ENCODE assay signal across 18 cellular contexts in the genomic region with DNA sequence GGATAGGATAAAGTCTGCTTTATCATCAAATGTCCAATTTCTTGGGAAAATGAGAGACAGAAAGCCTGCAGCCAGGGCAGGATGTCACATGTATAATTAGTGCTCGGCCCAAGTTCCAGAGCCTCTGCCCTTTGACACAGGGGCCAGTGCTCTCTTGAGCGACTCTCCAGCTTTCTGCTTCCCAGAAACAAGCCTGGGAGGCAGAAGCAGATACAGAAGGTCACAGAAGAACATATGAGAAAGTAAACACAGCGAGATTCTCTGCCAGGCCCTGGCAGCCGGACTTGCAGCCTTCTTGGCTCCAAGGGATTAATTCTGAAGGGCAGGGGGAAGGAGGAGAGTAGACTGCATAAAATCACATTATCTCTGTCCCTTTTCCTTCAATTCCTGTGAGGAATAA.
DNase-seq lines count a peak whose midpoint lies in the region; ATAC-seq and TF ChIP-seq lines count a peak whose summit lies in the region.
"Had no signal": no experiment of that assay in that cellular context is flagged by ENCODE, and none has a peak within 500 bp of the region (broad histone marks: within the 10 kb centered on the region; RNA-seq: fewer than 3 reads in every experiment).

No MANE protein-coding gene starts in this region.

- TF ChIP-seq CTCF in VCaP (conservative IDR thresholded peaks at IDR 0.05) (no peak), heart right ventricle (IDR thresholded peaks at IDR 0.05) (no peak), neural progenitor cell (IDR thresholded peaks at IDR 0.05) (no peak), uterus (IDR thresholded peaks at IDR 0.05) (no peak)

- H3K4me1 Mint-ChIP-seq in neural progenitor cell = peaks cover 30% of the 10 kb centered on the region
- no peaks in the 10 kb centered on the region for H3K4me1 Mint-ChIP-seq in stimulated activated naive CD8-positive, alpha-beta T cell treated with anti-CD3 and anti-CD28 coated beads, Interleukin-15, amount 100 ng/mL, for 72 hours
- H3K4me1 Mint-ChIP-seq: activated B cell treated with CpG ODN at 0.5 μM for 24 hours; activated naive CD4-positive, alpha-beta T cell treated with anti-CD3 and anti-CD28 coated beads, Interleukin-2, amount 50 U/mL, for 24 hours; central memory CD8-positive, alpha-beta T cell had no signal

- H3K79me2 ChIP-seq in neural progenitor cell (ENCODE audit: low read depth) = no peaks in the 10 kb centered on the region
- H3K79me2 ChIP-seq: parathyroid adenoma had no signal

- no peaks in the 10 kb centered on the region for H3K27me3 ChIP-seq in heart right ventricle
- no peaks in the 10 kb centered on the region for H3K27me3 ChIP-seq in neural progenitor cell
- H3K27me3 ChIP-seq in uterus = no peaks in the 10 kb centered on the region

- no peaks in the 10 kb centered on the region for H3K36me3 ChIP-seq in heart right ventricle
- no peaks in the 10 kb centered on the region for H3K36me3 ChIP-seq in neural progenitor cell
- H3K36me3 ChIP-seq in uterus = no peaks in the 10 kb centered on the region

- no peak overlapping the region for H3K4me2 ChIP-seq in neural progenitor cell
- H3K4me2 ChIP-seq: GM23338 had no signal

- H3K9ac ChIP-seq in neural progenitor cell = no peak overlapping the region
- H3K9ac ChIP-seq: parathyroid adenoma had no signal

- intact Hi-C loops in heart right ventricle (cut with DNase I) = loop anchor here in 1 of 10 donors (10.0 kb wide), 2 partner anchors 110 to 240 kb away; no protein-coding TSS in a partner anchor
- intact Hi-C loops in uterus (cut with DNase I; ENCODE audit: low total_unique reads) = no loop called here

- H3F3A ChIP-seq in neural progenitor cell (ENCODE audit: low read depth) = no peaks in the 10 kb centered on the region

- H3K9me3 Mint-ChIP-seq in neural progenitor cell = no peaks in the 10 kb centered on the region
- no peaks in the 10 kb centered on the region for H3K9me3 Mint-ChIP-seq in stimulated activated naive CD8-positive, alpha-beta T cell treated with anti-CD3 and anti-CD28 coated beads, Interleukin-15, amount 100 ng/mL, for 72 hours
- H3K9me3 Mint-ChIP-seq: activated B cell treated with CpG ODN at 0.5 μM for 24 hours; activated naive CD4-positive, alpha-beta T cell treated with anti-CD3 and anti-CD28 coated beads, Interleukin-2, amount 50 U/mL, for 24 hours; GM23338 had no signal

- H4K20me1 ChIP-seq in neural progenitor cell (ENCODE audit: low read depth) = no peaks in the 10 kb centered on the region

- no peak for TF ChIP-seq POLR2A in uterus (IDR thresholded peaks at IDR 0.05)

- H3K27ac ChIP-seq in VCaP (peak overlapping the region; percentile 64), heart right ventricle (peak overlapping the region; percentile 25 to 80 (median 50)), neural progenitor cell (no peak overlapping the region), uterus (no peak overlapping the region)
- H3K27ac ChIP-seq: parathyroid adenoma had no signal

- H3K27ac Mint-ChIP-seq in neural progenitor cell = peak overlapping the region; percentile 62
- no peak overlapping the region for H3K27ac Mint-ChIP-seq in stimulated activated naive CD8-positive, alpha-beta T cell treated with anti-CD3 and anti-CD28 coated beads, Interleukin-15, amount 100 ng/mL, for 72 hours
- H3K27ac Mint-ChIP-seq: activated B cell treated with CpG ODN at 0.5 μM for 24 hours; activated naive CD4-positive, alpha-beta T cell treated with anti-CD3 and anti-CD28 coated beads, Interleukin-2, amount 50 U/mL, for 24 hours; GM23338 had no signal

- H3K4me1 ChIP-seq in heart right ventricle (peaks cover 8 to 70% (median 47%) of the 10 kb centered on the region in 9 donors), neural progenitor cell (no peaks in the 10 kb centered on the region), uterus (peaks cover 12 to 15% of the 10 kb centered on the region in 2 donors)
- H3K4me1 ChIP-seq: parathyroid adenoma had no signal

- 4 to 12% methylated on average over 4 of the region's 4 CpGs for WGBS in heart right ventricle, 2 donors

- peak; percentile 52 to 87 (median 85) for ATAC-seq in heart right ventricle
- no peak for ATAC-seq in stimulated activated naive CD8-positive, alpha-beta T cell treated with anti-CD3 and anti-CD28 coated beads, Interleukin-15, amount 100 ng/mL, for 72 hours
- ATAC-seq: GM23338 had no signal

- H2AFZ ChIP-seq in neural progenitor cell (replicated peaks) = no peak overlapping the region
- H2AFZ ChIP-seq: GM23338, parathyroid adenoma had no signal

- H3K27me3 Mint-ChIP-seq in neural progenitor cell (ENCODE audit: insufficient read depth, low read depth) = peaks cover 4% of the 10 kb centered on the region
- H3K27me3 Mint-ChIP-seq in stimulated activated naive CD8-positive, alpha-beta T cell treated with anti-CD3 and anti-CD28 coated beads, Interleukin-15, amount 100 ng/mL, for 72 hours = no peaks in the 10 kb centered on the region
- H3K27me3 Mint-ChIP-seq: activated B cell treated with CpG ODN at 0.5 μM for 24 hours; activated naive CD4-positive, alpha-beta T cell treated with anti-CD3 and anti-CD28 coated beads, Interleukin-2, amount 50 U/mL, for 24 hours; central memory CD8-positive, alpha-beta T cell had no signal

- H3K36me3 Mint-ChIP-seq in neural progenitor cell = no peaks in the 10 kb centered on the region
- H3K36me3 Mint-ChIP-seq: activated naive CD4-positive, alpha-beta T cell treated with anti-CD3 and anti-CD28 coated beads, Interleukin-2, amount 50 U/mL, for 24 hours had no signal

- peak; percentile 60 to 63 for DNase-seq in heart right ventricle
- DNase-seq in neural progenitor cell (ENCODE audit: low spot score) = no peak
- peak; percentile 27 to 39 for DNase-seq in uterus
- DNase-seq in NCI-H2029 treated with DMSO at 0.1 percent for 48 hours (lab: John Stamatoyannopoulos, UW) = no peak
- DNase-seq in SW480 (ENCODE audit: low spot score) = no peak
- DNase-seq in stimulated activated naive CD8-positive, alpha-beta T cell treated with anti-CD3 and anti-CD28 coated beads, Interleukin-15, amount 100 ng/mL, for 72 hours = no peak
- DNase-seq: activated B cell treated with CpG ODN at 0.5 μM for 24 hours; COR-L47; mesendoderm; NCI-H1105; NCI-H446; OCI-M1; stimulated activated CD4-positive, alpha-beta T cell treated with anti-CD3 and anti-CD28 coated beads, Interleukin-4, amount 100 ng/mL, for 1 hour had no signal

- H3K9me3 ChIP-seq in heart right ventricle = no peaks in the 10 kb centered on the region
- no peaks in the 10 kb centered on the region for H3K9me3 ChIP-seq in neural progenitor cell (ENCODE audit: low read depth)
- no peaks in the 10 kb centered on the region for H3K9me3 ChIP-seq in uterus

- H3K4me3 ChIP-seq in heart right ventricle (no peak overlapping the region), neural progenitor cell (no peak overlapping the region), uterus (no peak overlapping the region)
- H3K4me3 ChIP-seq: GM23338 had no signal

- no peak overlapping the region for H3K4me3 Mint-ChIP-seq in neural progenitor cell
- H3K4me3 Mint-ChIP-seq in stimulated activated naive CD8-positive, alpha-beta T cell treated with anti-CD3 and anti-CD28 coated beads, Interleukin-15, amount 100 ng/mL, for 72 hours = no peak overlapping the region
- H3K4me3 Mint-ChIP-seq: activated B cell treated with CpG ODN at 0.5 μM for 24 hours; activated naive CD4-positive, alpha-beta T cell treated with anti-CD3 and anti-CD28 coated beads, Interleukin-2, amount 50 U/mL, for 24 hours; central memory CD8-positive, alpha-beta T cell; GM23338 had no signal

Comparison
In these comparisons a context has a peak if more than half of its experiments do, and no peak if none do; other contexts are left out.
1. H3K27ac ChIP-seq: peak in VCaP (single experiment) and heart right ventricle (10 of 10); none in neural progenitor cell (single experiment) and uterus (0 of 2).
2. DNase-seq: peak in heart right ventricle (2 of 2) and uterus (2 of 2); none in neural progenitor cell (single experiment), NCI-H2029 treated with DMSO at 0.1 percent for 48 hours (single experiment), SW480 (single experiment) and stimulated activated naive CD8-positive, alpha-beta T cell treated with anti-CD3 and anti-CD28 coated beads, Interleukin-15, amount 100 ng/mL, for 72 hours (0 of 2).